Comparison of ENCODE assay signal across 25 cellular contexts in genomic region chr13:27293873-27294515, GRCh38. TPM values are rescaled to one million over a fixed set of nuclear protein-coding genes. Genes with fewer than 3 reads are reported as not detected.
DNase-seq lines count a peak whose midpoint lies in the region; ATAC-seq and TF ChIP-seq lines count a peak whose summit lies in the region.
"Had no signal": no experiment of that assay in that cellular context is flagged by ENCODE, and none has a peak within 500 bp of the region (broad histone marks: within the 10 kb centered on the region; RNA-seq: fewer than 3 reads in every experiment).

No MANE protein-coding gene starts in this region.

- H3K9me3 ChIP-seq in CD4-positive, alpha-beta T cell (ENCODE audit: control insufficient read depth, low read length): no peaks in the 10 kb centered on the region
- H3K9me3 ChIP-seq in T-helper 17 cell (ENCODE audit: control insufficient read depth, low read length, poor library complexity, severe bottlenecking): no peaks in the 10 kb centered on the region
- H3K9me3 ChIP-seq in left lung: no peaks in the 10 kb centered on the region
- H3K9me3 ChIP-seq: BLaER1, SJSA1, thoracic aorta had no signal

- H3K36me3 ChIP-seq in left lung: no peaks in the 10 kb centered on the region
- H3K36me3 ChIP-seq: BLaER1, SJSA1, thoracic aorta had no signal

- CTCF ChIA-PET in CD4-positive, alpha-beta T cell (lab: Charles Lee): interaction anchor here (1.0 kb wide), 1 partner anchor 9 kb away, joined by 3 read pairs; no protein-coding TSS in a partner anchor

- no peak for DNase-seq in activated CD4-positive, alpha-beta T cell treated with anti-CD3 and anti-CD28 coated beads, Interleukin-2, amount 10 ng/mL, durations not matched to agents 24 days and 14 days
- DNase-seq in activated CD4-positive, alpha-beta T cell treated with anti-CD3 and anti-CD28 coated beads for 1 hour: no peak
- DNase-seq in CD4-positive, alpha-beta T cell: peak in 5 of 10 experiments; percentile 9 to 32 (median 22)
- DNase-seq in T-helper 17 cell (no peak), NCI-H187 treated with DMSO at 0.1 percent for 48 hours (lab: John Stamatoyannopoulos, UW) (no peak), SK-N-DZ (ENCODE audit: low spot score) (no peak), left lung (no peak)
- no peak for DNase-seq in effector memory CD8-positive, alpha-beta T cell
- DNase-seq: 8988T; DMS79 treated with DMSO at 0.1 percent for 48 hours; foreskin fibroblast; GM23248; kidney; mesenchymal stem cell; NCI-H1417 treated with DMSO at 0.1 percent for 48 hours; NCI-H2171 treated with DMSO at 0.1 percent for 48 hours; NCI-H774; nephron progenitor cell; posterior cingulate gyrus; stimulated activated CD4-positive, alpha-beta T cell treated with anti-CD3 and anti-CD28 coated beads, Interleukin-4, amount 100 ng/mL, for 24 hours; T1000 had no signal

- H3K4me3 Mint-ChIP-seq in activated CD4-positive, alpha-beta T cell treated with anti-CD3 and anti-CD28 coated beads, Interleukin-2, amount 10 ng/mL, durations not matched to agents 24 days and 14 days: no peak overlapping the region
- peak overlapping the region; percentile 13 for H3K4me3 Mint-ChIP-seq in CD4-positive, alpha-beta T cell
- H3K4me3 Mint-ChIP-seq in T-helper 17 cell: peak overlapping the region; percentile 66
- no peak overlapping the region for H3K4me3 Mint-ChIP-seq in effector memory CD8-positive, alpha-beta T cell
- H3K4me3 Mint-ChIP-seq: dendritic cell treated with granulocyte-macrophage colony-stimulating factor and Interleukin-4, amounts not matched to agents 40 ng/mL and 50 ng/mL, for 4 days; nephron progenitor cell had no signal

- peak overlapping the region; percentile 52 for H3K27ac ChIP-seq in CD4-positive, alpha-beta T cell (ENCODE audit: low read depth, low read length)
- no peak overlapping the region for H3K27ac ChIP-seq in left lung
- H3K27ac ChIP-seq: BLaER1, GM23248, SJSA1, thoracic aorta had no signal

- no peaks in the 10 kb centered on the region for H3K27me3 ChIP-seq in CD4-positive, alpha-beta T cell (ENCODE audit: control insufficient read depth, insufficient read depth, low read length)
- no peaks in the 10 kb centered on the region for H3K27me3 ChIP-seq in left lung
- H3K27me3 ChIP-seq: BLaER1 had no signal

- ATAC-seq in CD4-positive, alpha-beta T cell (ENCODE audit: poor library complexity): peak; percentile 77
- ATAC-seq in T-helper 17 cell (peak; percentile 72), left lung (no peak)
- peak; percentile 56 for ATAC-seq in effector memory CD8-positive, alpha-beta T cell (replicated peaks)

- H3K9me3 Mint-ChIP-seq in activated CD4-positive, alpha-beta T cell treated with anti-CD3 and anti-CD28 coated beads, Interleukin-2, amount 10 ng/mL, durations not matched to agents 24 days and 14 days: no peaks in the 10 kb centered on the region
- no peaks in the 10 kb centered on the region for H3K9me3 Mint-ChIP-seq in CD4-positive, alpha-beta T cell
- no peaks in the 10 kb centered on the region for H3K9me3 Mint-ChIP-seq in effector memory CD8-positive, alpha-beta T cell
- H3K9me3 Mint-ChIP-seq: dendritic cell treated with granulocyte-macrophage colony-stimulating factor and Interleukin-4, amounts not matched to agents 40 ng/mL and 50 ng/mL, for 4 days had no signal

- TF ChIP-seq CTCF in CD4-positive, alpha-beta T cell (IDR thresholded peaks at IDR 0.05): no peak
- no peak for TF ChIP-seq CTCF in left lung (IDR thresholded peaks at IDR 0.05)

- peaks cover 16% of the 10 kb centered on the region for H3K4me1 Mint-ChIP-seq in activated CD4-positive, alpha-beta T cell treated with anti-CD3 and anti-CD28 coated beads, Interleukin-2, amount 10 ng/mL, durations not matched to agents 24 days and 14 days
- H3K4me1 Mint-ChIP-seq in CD4-positive, alpha-beta T cell (ENCODE audit: low read depth): peaks cover 33% of the 10 kb centered on the region
- H3K4me1 Mint-ChIP-seq in T-helper 17 cell: peaks cover 18% of the 10 kb centered on the region
- peaks cover 0 to 4% of the 10 kb centered on the region in 2 donors for H3K4me1 Mint-ChIP-seq in effector memory CD8-positive, alpha-beta T cell (ENCODE audit: low read depth in 2 of 2)

- H3K4me1 ChIP-seq in left lung: no peaks in the 10 kb centered on the region
- H3K4me1 ChIP-seq: BLaER1 had no signal

- H3K27ac Mint-ChIP-seq in activated CD4-positive, alpha-beta T cell treated with anti-CD3 and anti-CD28 coated beads, Interleukin-2, amount 10 ng/mL, durations not matched to agents 24 days and 14 days: peak overlapping the region; percentile 26
- H3K27ac Mint-ChIP-seq in CD4-positive, alpha-beta T cell: peak overlapping the region; percentile 86
- H3K27ac Mint-ChIP-seq in T-helper 17 cell: peak overlapping the region; percentile 41
- peak overlapping the region in 1 of 2 donors; percentile 64 for H3K27ac Mint-ChIP-seq in effector memory CD8-positive, alpha-beta T cell
- H3K27ac Mint-ChIP-seq: dendritic cell treated with granulocyte-macrophage colony-stimulating factor and Interleukin-4, amounts not matched to agents 40 ng/mL and 50 ng/mL, for 4 days; nephron progenitor cell had no signal

- no peak overlapping the region for H3K4me3 ChIP-seq in left lung
- H3K4me3 ChIP-seq: BLaER1, GM23248, SJSA1, thoracic aorta had no signal

- POLR2A ChIA-PET in CD4-positive, alpha-beta T cell (lab: Charles Lee): interaction anchor here (0.6 to 2.6 kb wide), 9 partner anchors 9 to 844 kb away, joined by 3 to 13 read pairs (median 4); partner anchors contain the start of genes LNX2, PAN3, RASL11A and RPL21

- H3K36me3 Mint-ChIP-seq in activated CD4-positive, alpha-beta T cell treated with anti-CD3 and anti-CD28 coated beads, Interleukin-2, amount 10 ng/mL, durations not matched to agents 24 days and 14 days (ENCODE audit: low read depth): no peaks in the 10 kb centered on the region
- no peaks in the 10 kb centered on the region for H3K36me3 Mint-ChIP-seq in CD4-positive, alpha-beta T cell (ENCODE audit: low read depth)
- H3K36me3 Mint-ChIP-seq in T-helper 17 cell (ENCODE audit: low read depth): no peaks in the 10 kb centered on the region
- no peaks in the 10 kb centered on the region for H3K36me3 Mint-ChIP-seq in effector memory CD8-positive, alpha-beta T cell (ENCODE audit: insufficient read depth)

- no peaks in the 10 kb centered on the region for H3K27me3 Mint-ChIP-seq in activated CD4-positive, alpha-beta T cell treated with anti-CD3 and anti-CD28 coated beads, Interleukin-2, amount 10 ng/mL, durations not matched to agents 24 days and 14 days
- H3K27me3 Mint-ChIP-seq in CD4-positive, alpha-beta T cell: no peaks in the 10 kb centered on the region
- H3K27me3 Mint-ChIP-seq in T-helper 17 cell: peaks cover 21% of the 10 kb centered on the region
- peaks cover 32 to 43% of the 10 kb centered on the region in 2 donors for H3K27me3 Mint-ChIP-seq in effector memory CD8-positive, alpha-beta T cell

- intact Hi-C loops in activated CD4-positive, alpha-beta T cell treated with anti-CD3 and anti-CD28 coated beads, Interleukin-2, amount 10 ng/mL, durations not matched to agents 24 days and 14 days (cut with micrococcal nuclease): no loop called here
- intact Hi-C loops in CD4-positive, alpha-beta T cell (cut with DNase I, micrococcal nuclease): loop anchor here in 1 of 2 experiments (5.0 kb wide), 1 partner anchor 43 kb away; no protein-coding TSS in a partner anchor
- intact Hi-C loops in left lung (cut with DNase I): no loop called here

RNA-seq across cellular contexts. Expression of gene RASL11A, which starts 23.4 kb away (rescaled TPM):
- total RNA-seq in activated CD4-positive, alpha-beta T cell treated with anti-CD3 and anti-CD28 coated beads, Interleukin-2, amount 10 ng/mL, durations not matched to agents 24 days and 14 days: 1.8 and 2.8 TPM in 2 replicates
- total RNA-seq in CD4-positive, alpha-beta T cell: 1 to 10 TPM; 2.9 to 4.7 TPM
- total RNA-seq in T-helper 17 cell (1 to 10 TPM in 1 of 2 donors, under 1 TPM in 1; 0.55 to 3.1 TPM), left lung (10 to 100 TPM; 12.2 to 12.6 TPM)
- 9.6 and 13.2 TPM in 2 replicates for polyA plus RNA-seq in SK-N-DZ (2014; cell fraction: cytosol; rRNA removed)
- polyA plus RNA-seq in SK-N-DZ (2014; cell fraction: nucleus; rRNA removed): 6.0 and 6.5 TPM in 2 replicates

RNA-seq across cellular contexts. Expression of gene RPL21, which starts 42.6 kb away (rescaled TPM):
- total RNA-seq in activated CD4-positive, alpha-beta T cell treated with anti-CD3 and anti-CD28 coated beads, Interleukin-2, amount 10 ng/mL, durations not matched to agents 24 days and 14 days: 1,100 and 1,185 TPM in 2 replicates
- 1,000 to 10,000 TPM; 2,736 to 2,941 TPM for total RNA-seq in CD4-positive, alpha-beta T cell
- 1,000 to 10,000 TPM; 1,938 to 2,027 TPM for total RNA-seq in T-helper 17 cell
- 2,704 and 3,032 TPM in 2 replicates for polyA plus RNA-seq in SK-N-DZ (2014; cell fraction: cytosol; rRNA removed)
- polyA plus RNA-seq in SK-N-DZ (2014; cell fraction: nucleus; rRNA removed): 1,401 and 2,146 TPM in 2 replicates
- total RNA-seq in left lung: 100 to 1,000 TPM; 737 to 814 TPM

Comparison
In these comparisons a context has a peak if more than half of its experiments do, and no peak if none do; other contexts are left out.
1. H3K4me3 Mint-ChIP-seq: peak in CD4-positive, alpha-beta T cell (single experiment) and T-helper 17 cell (single experiment); none in activated CD4-positive, alpha-beta T cell treated with anti-CD3 and anti-CD28 coated beads, Interleukin-2, amount 10 ng/mL, durations not matched to agents 24 days and 14 days (single experiment) and effector memory CD8-positive, alpha-beta T cell (0 of 2).